Comparison of ENCODE assay signal across 18 cellular contexts in genomic region chr13:28043224-28043623, GRCh38. TPM values are rescaled to one million over a fixed set of nuclear protein-coding genes. Genes with fewer than 3 reads are reported as not detected.
"Had no signal": no experiment of that assay in that cellular context is flagged by ENCODE, and none has a peak within 500 bp of the region (broad histone marks: within the 10 kb centered on the region; RNA-seq: fewer than 3 reads in every experiment).

No MANE protein-coding gene starts in this region.

- H3K27ac ChIP-seq: adrenal gland, cardiac muscle cell, dorsolateral prefrontal cortex, gastrocnemius medialis, VCaP had no signal

- H3K27me3 ChIP-seq: adrenal gland, cardiac muscle cell, gastrocnemius medialis had no signal

- H3K36me3 ChIP-seq: adrenal gland, cardiac muscle cell, gastrocnemius medialis had no signal

- H3K4me1 ChIP-seq: adrenal gland, gastrocnemius medialis had no signal

- DNase-seq: activated CD4-positive, alpha-beta memory T cell treated with anti-CD3 and anti-CD28 coated beads, Interleukin-2, amount 10 ng/mL, durations not matched to agents 7 days and 5 days; activated CD4-positive, alpha-beta T cell treated with anti-CD3 and anti-CD28 coated beads for 36 hours; activated naive CD4-positive, alpha-beta T cell treated with anti-CD3 and anti-CD28 coated beads, Interleukin-2, amount 10 ng/mL, durations not matched to agents 7 days and 5 days; activated T-cell treated with anti-CD3 and anti-CD28 coated beads, Interleukin-2, amount 50 U/mL, for 24 hours; adrenal gland; dorsolateral prefrontal cortex; endodermal cell; gastrocnemius medialis; naive thymus-derived CD4-positive, alpha-beta T cell; stimulated activated CD4-positive, alpha-beta T cell treated with anti-CD3 and anti-CD28 coated beads, Interleukin-1b, Interleukin-23, amount 100 ng/mL, for 48 hours; T-helper 9 cell had no signal

- H3K4me3 ChIP-seq: adrenal gland, cardiac muscle cell, dorsolateral prefrontal cortex, gastrocnemius medialis had no signal

- H3K9me3 ChIP-seq: adrenal gland, gastrocnemius medialis had no signal

- ATAC-seq: activated CD4-positive, alpha-beta T cell treated with anti-CD3 and anti-CD28 coated beads for 36 hours; gastrocnemius medialis; naive thymus-derived CD4-positive, alpha-beta T cell had no signal

RNA-seq across cellular contexts. Expression of gene URAD, which starts 54.7 kb away (rescaled TPM):
- total RNA-seq: activated CD4-positive, alpha-beta memory T cell treated with anti-CD3 and anti-CD28 coated beads, Interleukin-2, amount 10 ng/mL, durations not matched to agents 7 days and 5 days; activated CD4-positive, alpha-beta T cell treated with anti-CD3 and anti-CD28 coated beads for 36 hours; adrenal gland; cardiac muscle cell; endodermal cell; epithelial cell of proximal tubule; gastrocnemius medialis; lung microvascular endothelial cell; mononuclear cell; naive thymus-derived CD4-positive, alpha-beta T cell; renal cortical epithelial cell; urinary bladder had no signal

RNA-seq across cellular contexts. Expression of gene FLT3, which starts 57.2 kb away (rescaled TPM):
- total RNA-seq: activated CD4-positive, alpha-beta memory T cell treated with anti-CD3 and anti-CD28 coated beads, Interleukin-2, amount 10 ng/mL, durations not matched to agents 7 days and 5 days; lung microvascular endothelial cell had no signal
